Comparison of ENCODE assay signal across 8 cellular contexts in the genomic region with DNA sequence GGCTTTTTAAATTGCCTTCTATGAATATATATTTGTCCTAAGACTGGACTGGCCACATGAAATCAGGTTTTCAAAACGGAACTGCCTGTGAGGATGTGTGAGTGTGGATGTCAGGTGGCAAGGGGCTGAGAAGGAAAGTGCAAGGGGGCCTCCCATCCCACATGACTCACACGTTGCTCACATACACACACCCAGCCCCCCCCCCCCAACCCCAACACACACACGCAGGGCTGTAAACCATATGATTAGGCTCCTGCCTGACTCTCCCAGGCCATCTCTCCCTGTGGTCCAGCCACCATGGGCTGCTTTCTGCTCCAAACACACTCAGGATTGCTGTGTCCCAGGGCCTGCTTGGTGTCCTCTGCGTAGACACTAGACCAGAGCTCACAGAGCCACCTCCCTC. TPM values are rescaled to one million over a fixed set of nuclear protein-coding genes. Genes with fewer than 3 reads are reported as not detected.
DNase-seq lines count a peak whose midpoint lies in the region; ATAC-seq and FAIRE-seq lines count a peak whose summit lies in the region.

No MANE protein-coding gene starts in this region.

- peak overlapping the region; percentile 37 for H3K27ac Mint-ChIP-seq in activated CD8-positive, alpha-beta memory T cell treated with anti-CD3 and anti-CD28 coated beads, Interleukin-2, amount 10 ng/mL, durations not matched to agents 7 days and 5 days

- no peaks in the 10 kb centered on the region for H3K9me3 Mint-ChIP-seq in activated CD8-positive, alpha-beta memory T cell treated with anti-CD3 and anti-CD28 coated beads, Interleukin-2, amount 10 ng/mL, durations not matched to agents 7 days and 5 days (ENCODE audit: low read depth)

- peak; percentile 47 for FAIRE-seq in GM18507 (lab: Jason Lieb, UNC)

- H3K27me3 Mint-ChIP-seq in activated CD8-positive, alpha-beta memory T cell treated with anti-CD3 and anti-CD28 coated beads, Interleukin-2, amount 10 ng/mL, durations not matched to agents 7 days and 5 days: no peaks in the 10 kb centered on the region

- ATAC-seq in activated CD8-positive, alpha-beta memory T cell treated with anti-CD3 and anti-CD28 coated beads, Interleukin-2, amount 10 ng/mL, durations not matched to agents 7 days and 5 days: peak; percentile 57

- CTCF ChIA-PET in activated CD8-positive, alpha-beta memory T cell treated with anti-CD3 and anti-CD28 coated beads, Interleukin-2, amount 10 ng/mL, durations not matched to agents 7 days and 5 days (lab: Charles Lee): interaction anchor here (1.5 to 1.9 kb wide), 2 partner anchors 26 to 125 kb away, joined by 3 to 5 read pairs; partner anchors contain the start of gene NVL

- peaks cover 13% of the 10 kb centered on the region for H3K4me1 Mint-ChIP-seq in activated CD8-positive, alpha-beta memory T cell treated with anti-CD3 and anti-CD28 coated beads, Interleukin-2, amount 10 ng/mL, durations not matched to agents 7 days and 5 days

- peak overlapping the region; percentile 23 for H3K4me3 Mint-ChIP-seq in activated CD8-positive, alpha-beta memory T cell treated with anti-CD3 and anti-CD28 coated beads, Interleukin-2, amount 10 ng/mL, durations not matched to agents 7 days and 5 days

- DNase-seq in GM18507 (ENCODE audit: extremely low spot score, insufficient read length, low read depth) (no peak), KG1 (lab: John Stamatoyannopoulos, UW) (peak; percentile 36), hepatic stellate cell (ENCODE audit: low spot score) (peak; percentile 60), superior temporal gyrus (ENCODE audit: extremely low spot score) (no peak), iPS-NIHi7 (ENCODE audit: extremely low spot score) (no peak), NCI-H146 treated with DMSO at 0.1 percent for 48 hours (lab: John Stamatoyannopoulos, UW; ENCODE audit: unreplicated experiment) (no peak)
- peak; percentile 44 for DNase-seq in activated CD8-positive, alpha-beta memory T cell treated with anti-CD3 and anti-CD28 coated beads, Interleukin-2, amount 10 ng/mL, durations not matched to agents 7 days and 5 days
- peak; percentile 22 for DNase-seq in stimulated activated CD8-positive, alpha-beta memory T cell treated with anti-CD3 and anti-CD28 coated beads, Interleukin-12 subunit alpha, Interleukin-12 subunit beta, amount 100 ng/mL, for 4 hours (ENCODE audit: low read depth)

- H3K36me3 Mint-ChIP-seq in activated CD8-positive, alpha-beta memory T cell treated with anti-CD3 and anti-CD28 coated beads, Interleukin-2, amount 10 ng/mL, durations not matched to agents 7 days and 5 days: no peaks in the 10 kb centered on the region

RNA-seq across cellular contexts. Expression of gene DEGS1, which starts 22.4 kb away (rescaled TPM):
- total RNA-seq in activated CD8-positive, alpha-beta memory T cell treated with anti-CD3 and anti-CD28 coated beads, Interleukin-2, amount 10 ng/mL, durations not matched to agents 7 days and 5 days: 10 to 100 TPM; 49.0 to 65.9 TPM

Comparison
In these comparisons a context has a peak if more than half of its experiments do, and no peak if none do; other contexts are left out.
1. DNase-seq: peak in KG1 (single experiment), activated CD8-positive, alpha-beta memory T cell treated with anti-CD3 and anti-CD28 coated beads, Interleukin-2, amount 10 ng/mL, durations not matched to agents 7 days and 5 days (single experiment), hepatic stellate cell (single experiment) and stimulated activated CD8-positive, alpha-beta memory T cell treated with anti-CD3 and anti-CD28 coated beads, Interleukin-12 subunit alpha, Interleukin-12 subunit beta, amount 100 ng/mL, for 4 hours (single experiment); none in GM18507 (single experiment), superior temporal gyrus (single experiment), iPS-NIHi7 (single experiment) and NCI-H146 treated with DMSO at 0.1 percent for 48 hours (single experiment).